8 cellular contexts compared by ENCODE assay signal in the genomic region with DNA sequence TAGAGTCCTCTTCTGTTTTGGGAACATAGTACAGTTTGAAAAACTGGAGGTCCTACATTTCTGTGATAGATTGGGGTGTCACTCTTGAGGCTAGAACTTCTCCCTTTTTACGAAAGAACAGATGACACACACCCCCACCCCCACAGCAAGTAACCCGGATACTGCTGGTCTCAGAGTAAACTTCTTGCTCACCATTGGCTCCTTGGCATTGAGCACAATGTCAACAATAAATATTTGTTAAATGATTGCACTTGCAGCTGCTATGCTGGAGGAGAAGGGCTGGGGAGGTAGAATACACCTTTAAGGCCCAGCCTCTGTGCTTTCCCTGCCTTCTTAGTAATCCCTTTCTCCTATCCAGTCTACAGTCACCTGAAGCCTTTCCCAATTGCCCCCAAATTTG.
DNase-seq lines count a peak whose midpoint lies in the region; ATAC-seq and TF ChIP-seq lines count a peak whose summit lies in the region.

No MANE protein-coding gene starts in this region.

- no peaks in the 10 kb centered on the region for H3K79me2 ChIP-seq in PC-3 (ENCODE audit: low read length)

- CTCF ChIA-PET in activated CD4-positive, alpha-beta T cell treated with anti-CD3 and anti-CD28 coated beads for 36 hours (lab: Charles Lee): interaction anchor here (0.5 to 1.6 kb wide), 5 partner anchors 75 to 255 kb away, joined by 3 to 5 read pairs (median 3); no protein-coding TSS in a partner anchor
- CTCF ChIA-PET in PC-3 (lab: Charles Lee): interaction anchor here (0.9 to 2.4 kb wide), 5 partner anchors 10 to 151 kb away, joined by 3 to 19 read pairs (median 8); no protein-coding TSS in a partner anchor

- H3K27me3 Mint-ChIP-seq in activated CD4-positive, alpha-beta T cell treated with anti-CD3 and anti-CD28 coated beads for 36 hours: no peaks in the 10 kb centered on the region

- H3K36me3 ChIP-seq in PC-3 (ENCODE audit: low read depth, low read length) (0 out of 2 replicates have a peak, but pooled peaks cover 2% of the 10 kb centered on the region), thymus (ENCODE audit: control insufficient read depth, insufficient read depth) (no peaks in the 10 kb centered on the region)

- no peaks in the 10 kb centered on the region for H3F3A ChIP-seq in PC-3 (ENCODE audit: low read length, unreplicated experiment)

- no TSS peak for BruUV-seq in PC-3 (replicated peaks; lab: Mats Ljungman, UMichigan)

- TF ChIP-seq CTCF in PC-3 (conservative IDR thresholded peaks at IDR 0.05; ENCODE audit: low read depth, low read length) (no peak), fibroblast of villous mesenchyme (IDR thresholded peaks at IDR 0.05; ENCODE audit: insufficient read depth, low read depth, low read length) (no peak)

- POLR2A ChIA-PET in activated CD4-positive, alpha-beta T cell treated with anti-CD3 and anti-CD28 coated beads for 36 hours (lab: Charles Lee): no interaction called here
- POLR2A ChIA-PET in PC-3 (lab: Charles Lee; ENCODE audit: unreplicated experiment): interaction anchor here (0.5 to 1.6 kb wide), 4 partner anchors 10 to 950 kb away, joined by 3 to 5 read pairs (median 4); no protein-coding TSS in a partner anchor

- no peak overlapping the region for H3K4me3 Mint-ChIP-seq in activated CD4-positive, alpha-beta T cell treated with anti-CD3 and anti-CD28 coated beads for 36 hours

- peak overlapping the region; percentile 90 for H3K9ac ChIP-seq in PC-3 (ENCODE audit: low read length)

- H3K4me1 ChIP-seq in PC-3 (ENCODE audit: insufficient read depth, low read length): peaks cover 53% of the 10 kb centered on the region
- peaks cover 5% of the 10 kb centered on the region for H3K4me1 ChIP-seq in thymus (ENCODE audit: control insufficient read depth, insufficient read depth, low read length)

- peak overlapping the region; percentile 63 for H3K4me3 ChIP-seq in PC-3 (ENCODE audit: low read length)
- no peak overlapping the region for H3K4me3 ChIP-seq in fibroblast of villous mesenchyme (ENCODE audit: low read depth, low read length)
- no peak overlapping the region for H3K4me3 ChIP-seq in thymus (ENCODE audit: low read length)

- intact Hi-C loops in activated CD4-positive, alpha-beta T cell treated with anti-CD3 and anti-CD28 coated beads for 36 hours (cut with DNase I, micrococcal nuclease): no loop called here
- intact Hi-C loops in PC-3 (cut with micrococcal nuclease): loop anchor here (1.0 to 2.0 kb wide), 5 partner anchors 10 to 151 kb away; no protein-coding TSS in a partner anchor

- peak; percentile 49 for ATAC-seq in activated CD4-positive, alpha-beta T cell treated with anti-CD3 and anti-CD28 coated beads for 36 hours
- ATAC-seq in PC-3 (peak; percentile 84), HG03342 (IDR thresholded peaks at IDR 0.05; ENCODE audit: unreplicated experiment) (no peak), HG03135 (IDR thresholded peaks at IDR 0.05; ENCODE audit: unreplicated experiment) (no peak)

- no peaks in the 10 kb centered on the region for H3K27me3 ChIP-seq in PC-3 (ENCODE audit: low read length)
- no peaks in the 10 kb centered on the region for H3K27me3 ChIP-seq in thymus (ENCODE audit: control insufficient read depth, insufficient read depth)

- no peaks in the 10 kb centered on the region for H4K20me1 ChIP-seq in PC-3 (ENCODE audit: low read length)

- no peaks in the 10 kb centered on the region for H3K9me3 ChIP-seq in PC-3 (ENCODE audit: low read length)
- H3K9me3 ChIP-seq in thymus (ENCODE audit: control insufficient read depth): no peaks in the 10 kb centered on the region

- H3K36me3 Mint-ChIP-seq in activated CD4-positive, alpha-beta T cell treated with anti-CD3 and anti-CD28 coated beads for 36 hours (ENCODE audit: low read depth): peaks cover 14% of the 10 kb centered on the region

- no peak for DNase-seq in activated CD4-positive, alpha-beta T cell treated with anti-CD3 and anti-CD28 coated beads for 36 hours
- DNase-seq in activated CD4-positive, alpha-beta T cell treated with anti-CD3 and anti-CD28 coated beads for 48 hours: no peak
- DNase-seq in PC-3 (peak; percentile 94), fibroblast of villous mesenchyme (ENCODE audit: low read depth) (peak; percentile 73), kidney glomerular epithelial cell (lab: John Stamatoyannopoulos, UW) (no peak)

- H3K27ac Mint-ChIP-seq in activated CD4-positive, alpha-beta T cell treated with anti-CD3 and anti-CD28 coated beads for 36 hours: no peak overlapping the region

- H3K9me3 Mint-ChIP-seq in activated CD4-positive, alpha-beta T cell treated with anti-CD3 and anti-CD28 coated beads for 36 hours (ENCODE audit: low read depth): no peaks in the 10 kb centered on the region

- 84% methylated on average over 2 of the region's 2 CpGs for WGBS in thymus

- H3K9me2 ChIP-seq in PC-3 (replicated peaks; ENCODE audit: low read length): no peaks in the 10 kb centered on the region

- H3K27ac ChIP-seq in PC-3 (ENCODE audit: low read length) (peak overlapping the region; percentile 99), thymus (ENCODE audit: low read depth) (peak overlapping the region; percentile 31)

- peaks cover 22% of the 10 kb centered on the region for H3K4me1 Mint-ChIP-seq in activated CD4-positive, alpha-beta T cell treated with anti-CD3 and anti-CD28 coated beads for 36 hours

- peak overlapping the region; percentile 89 for H3K4me2 ChIP-seq in PC-3 (ENCODE audit: low read length)

- H2AFZ ChIP-seq in PC-3 (ENCODE audit: low read length): peak overlapping the region; percentile 65

Comparison
In these comparisons a context has a peak if more than half of its experiments do, and no peak if none do; other contexts are left out.
1. ATAC-seq: peak in activated CD4-positive, alpha-beta T cell treated with anti-CD3 and anti-CD28 coated beads for 36 hours (single experiment) and PC-3 (single experiment); none in HG03342 (single experiment) and HG03135 (single experiment).
2. DNase-seq: peak in PC-3 (single experiment) and fibroblast of villous mesenchyme (single experiment); none in activated CD4-positive, alpha-beta T cell treated with anti-CD3 and anti-CD28 coated beads for 36 hours (single experiment), activated CD4-positive, alpha-beta T cell treated with anti-CD3 and anti-CD28 coated beads for 48 hours (single experiment) and kidney glomerular epithelial cell (single experiment).